Comparison of ENCODE assay signal across 9 cellular contexts in genomic region chr1:42511581-42512155, GRCh38. TPM values are rescaled to one million over a fixed set of nuclear protein-coding genes. Genes with fewer than 3 reads are reported as not detected.
A peak's percentile ranks its signal among the peaks of the same experiment; 100 is the strongest.
DNase-seq lines count a peak whose midpoint lies in the region; ATAC-seq and TF ChIP-seq lines count a peak whose summit lies in the region.
"Not testable (repeated sequence)": the region's sequence is repeated elsewhere in the genome, so short reads cannot be mapped to it uniquely, and the experiment has no call there.
"Had no signal": no experiment of that assay in that cellular context is flagged by ENCODE, and none has a peak within 500 bp of the region (broad histone marks: within the 10 kb centered on the region; RNA-seq: fewer than 3 reads in every experiment).

No MANE protein-coding gene starts in this region.

- intact Hi-C loops in Panc1 (cut with micrococcal nuclease; ENCODE audit: unreplicated experiment); ascending aorta (cut with DNase I); esophagus muscularis mucosa (cut with DNase I): not testable (repeated sequence)

- H3K9me3 ChIP-seq in AG04450 (ENCODE audit: control insufficient read depth, insufficient read depth, low read length): not testable (repeated sequence)
- H3K9me3 ChIP-seq in Panc1 (ENCODE audit: control insufficient read depth, insufficient read depth, low read depth, low read length) (peaks cover 24% of the 10 kb centered on the region; the same call in 1 of the 2 replicates), ascending aorta (peaks cover 0 to 15% of the 10 kb centered on the region in 2 donors), esophagus muscularis mucosa (peaks cover 0 to 29% (median 7%) of the 10 kb centered on the region in 4 donors)

- not testable (repeated sequence) for H3K23ac ChIP-seq in mesendoderm (ENCODE audit: low read length)

- not testable (repeated sequence) for H3K79me2 ChIP-seq in mesendoderm (ENCODE audit: control insufficient read depth, insufficient read depth, low read length)

- DNase-seq in AG04450 (ENCODE audit: low read depth, low spot score); HFF-Myc (ENCODE audit: extremely low read depth, low read depth); Panc1 (ENCODE audit: low read depth, low spot score); ascending aorta (ENCODE audit: low spot score in 2 of 2); esophagus muscularis mucosa (ENCODE audit: extremely low spot score): not testable (repeated sequence)
- DNase-seq in EL (peak; percentile 9), NAMALWA (ENCODE audit: low spot score) (peak; percentile 53), mesendoderm (peak; percentile 42)

- H4K5ac ChIP-seq in mesendoderm (ENCODE audit: low read length): not testable (repeated sequence)

- CTCF ChIA-PET in AG04450 (lab: Charles Lee); Panc1 (lab: Charles Lee): not testable (repeated sequence)

- not testable (repeated sequence) for H3K4me3 ChIP-seq in AG04450 (ENCODE audit: low read depth, low read length); HFF-Myc (replicated peaks; ENCODE audit: low read depth, low read length); Panc1 (ENCODE audit: low read depth in 2 of 2, low read length in 2 of 2); ascending aorta; esophagus muscularis mucosa; mesendoderm (ENCODE audit: low read length)

- H3K36me3 ChIP-seq in Panc1 (ENCODE audit: control insufficient read depth, insufficient read depth, low read length); mesendoderm (ENCODE audit: control insufficient read depth, insufficient read depth, low read length): not testable (repeated sequence)
- H3K36me3 ChIP-seq in ascending aorta (peaks cover 4 to 11% of the 10 kb centered on the region in 2 donors), esophagus muscularis mucosa (peaks cover 0 to 15% (median 5%) of the 10 kb centered on the region in 4 donors)

- H3K4ac ChIP-seq in mesendoderm (ENCODE audit: low read depth, low read length): not testable (repeated sequence)

- ATAC-seq in Panc1: not testable (repeated sequence)

- not testable (repeated sequence) for H2BK15ac ChIP-seq in mesendoderm (replicated peaks; ENCODE audit: low read depth)

- H3K56ac ChIP-seq in mesendoderm (ENCODE audit: low read length): not testable (repeated sequence)

- TF ChIP-seq CTCF in AG04450 (IDR thresholded peaks at IDR 0.05; ENCODE audit: low read depth, low read length) (0 out of 2 replicates have a peak, but pooled peaks have one; percentile 3), HFF-Myc (IDR thresholded peaks at IDR 0.05; ENCODE audit: low read depth, low read length, missing control alignments) (peak; percentile 18), Panc1 (IDR thresholded peaks at IDR 0.05) (peak; percentile 50), ascending aorta (IDR thresholded peaks at IDR 0.05) (peak in 2 of 3 experiments; percentile 22 to 55), esophagus muscularis mucosa (IDR thresholded peaks at IDR 0.05) (peak; percentile 9 to 16 (median 13))

- not testable (repeated sequence) for H2BK5ac ChIP-seq in mesendoderm (ENCODE audit: low read length)

- not testable (repeated sequence) for H3K4me2 ChIP-seq in mesendoderm (ENCODE audit: low read length)

- not testable (repeated sequence) for H3K27me3 ChIP-seq in AG04450 (ENCODE audit: control insufficient read depth, insufficient read depth, low read length); Panc1 (ENCODE audit: control insufficient read depth, insufficient read depth, low read length); ascending aorta; esophagus muscularis mucosa; mesendoderm (ENCODE audit: insufficient read depth, low read length, poor library complexity)

- BruUV-seq in Panc1 (replicated peaks; lab: Mats Ljungman, UMichigan): not testable (repeated sequence)

- TF ChIP-seq POLR2A in esophagus muscularis mucosa (IDR thresholded peaks at IDR 0.05; ENCODE audit: low read depth): not testable (repeated sequence)

- not testable (repeated sequence) for H4K8ac ChIP-seq in mesendoderm (ENCODE audit: low read depth, low read length)

- H3K9ac ChIP-seq in mesendoderm (ENCODE audit: low read length): not testable (repeated sequence)

- H3K27ac ChIP-seq in AG04450 (ENCODE audit: low read depth, low read length); Panc1 (ENCODE audit: low read length); ascending aorta; esophagus muscularis mucosa (replicated peaks in 1 of 4); mesendoderm (ENCODE audit: low read depth, low read length): not testable (repeated sequence)

- not testable (repeated sequence) for H2AK5ac ChIP-seq in mesendoderm (ENCODE audit: low read length)

- not testable (repeated sequence) for TF ChIP-seq EP300 in esophagus muscularis mucosa (IDR thresholded peaks at IDR 0.05)

- not testable (repeated sequence) for H2BK120ac ChIP-seq in mesendoderm (ENCODE audit: low read depth, low read length)

- 67% methylated on average over 6 of the region's 6 CpGs for WGBS in esophagus muscularis mucosa
- no CpG with 5 or more reads among the region's 6 CpGs for WGBS in mesendoderm (ENCODE audit: extremely low coverage, insufficient coverage, low lambda C conversion rate)

- in situ Hi-C loops in Panc1 (cut with HindIII; ENCODE audit: low pct_unique_long_range_greater_than_20kb, low sequenced_read_pairs): not testable (repeated sequence)

- H3K18ac ChIP-seq in mesendoderm (ENCODE audit: low read length): not testable (repeated sequence)

- POLR2A ChIA-PET in AG04450 (lab: Yijun Ruan, JAX); Panc1 (lab: Charles Lee): not testable (repeated sequence)

- H3K79me1 ChIP-seq in mesendoderm (ENCODE audit: low read length): not testable (repeated sequence)

- not testable (repeated sequence) for H3K4me1 ChIP-seq in Panc1 (ENCODE audit: control insufficient read depth, insufficient read depth, low read length); ascending aorta; esophagus muscularis mucosa; mesendoderm (ENCODE audit: control insufficient read depth, low read depth, low read length)

RNA-seq across cellular contexts. Expression of gene CCDC30, which starts 48.6 kb away (rescaled TPM):
- polyA plus RNA-seq in AG04450 (2011; rRNA removed): 0.42 and 0.61 TPM in 2 replicates
- 0.46 and 1.00 TPM in 2 replicates for polyA minus RNA-seq in AG04450 (2011; rRNA and poly(A)+ RNA removed)
- total RNA-seq in Panc1 (2021; ENCODE audit: unreplicated experiment) (1.3 TPM), ascending aorta (not detected), esophagus muscularis mucosa (1 to 10 TPM in 3 of 4 donors, under 1 TPM in 1; 0.99 to 4.1 (median 1.7) TPM)
- 1.3 TPM for polyA plus RNA-seq in Panc1 (2012; ENCODE audit: insufficient read length)
- 1.2 TPM for polyA plus RNA-seq in mesendoderm (2013, experiment 1 of 2)
- polyA plus RNA-seq in mesendoderm (2013, experiment 2 of 2): 1.5 TPM

RNA-seq across cellular contexts. Expression of gene PPCS, which starts 55.3 kb away (rescaled TPM):
- polyA plus RNA-seq in AG04450 (2011; rRNA removed): 25.4 and 36.8 TPM in 2 replicates
- polyA minus RNA-seq in AG04450 (2011; rRNA and poly(A)+ RNA removed): 6.5 and 10.5 TPM in 2 replicates
- total RNA-seq in Panc1 (2021; ENCODE audit: unreplicated experiment) (72.7 TPM), ascending aorta (13.6 TPM), esophagus muscularis mucosa (100 to 1,000 TPM in 2 of 4 donors, 10 to 100 TPM in 2; 59.1 to 105 (median 90.6) TPM)
- 51.8 TPM for polyA plus RNA-seq in Panc1 (2012; ENCODE audit: insufficient read length)
- 24.5 TPM for polyA plus RNA-seq in mesendoderm (2013, experiment 1 of 2)
- 24.4 TPM for polyA plus RNA-seq in mesendoderm (2013, experiment 2 of 2)

RNA-seq across cellular contexts. Expression of gene ZMYND12, which starts 55.8 kb away (rescaled TPM):
- 0.36 and 0.42 TPM in 2 replicates for polyA plus RNA-seq in AG04450 (2011; rRNA removed)
- polyA minus RNA-seq in AG04450 (2011; rRNA and poly(A)+ RNA removed): 0.46 TPM in 1 of 2 replicates, not detected in the other
- total RNA-seq in Panc1 (2021; ENCODE audit: unreplicated experiment) (0.57 TPM), ascending aorta (not detected), esophagus muscularis mucosa (1 to 10 TPM in 1 of 4 donors, under 1 TPM in 2, not detected in 1; 0.23 to 1.7 (median 0.78) TPM)
- polyA plus RNA-seq in Panc1 (2012; ENCODE audit: insufficient read length): 2.4 TPM
- 0.06 TPM for polyA plus RNA-seq in mesendoderm (2013, experiment 1 of 2)
- polyA plus RNA-seq in mesendoderm (2013, experiment 2 of 2): 0.06 TPM
- total RNA-seq: SJSA1 had no signal
